ENCODE assay signal across 9 cellular contexts in the genomic region with DNA sequence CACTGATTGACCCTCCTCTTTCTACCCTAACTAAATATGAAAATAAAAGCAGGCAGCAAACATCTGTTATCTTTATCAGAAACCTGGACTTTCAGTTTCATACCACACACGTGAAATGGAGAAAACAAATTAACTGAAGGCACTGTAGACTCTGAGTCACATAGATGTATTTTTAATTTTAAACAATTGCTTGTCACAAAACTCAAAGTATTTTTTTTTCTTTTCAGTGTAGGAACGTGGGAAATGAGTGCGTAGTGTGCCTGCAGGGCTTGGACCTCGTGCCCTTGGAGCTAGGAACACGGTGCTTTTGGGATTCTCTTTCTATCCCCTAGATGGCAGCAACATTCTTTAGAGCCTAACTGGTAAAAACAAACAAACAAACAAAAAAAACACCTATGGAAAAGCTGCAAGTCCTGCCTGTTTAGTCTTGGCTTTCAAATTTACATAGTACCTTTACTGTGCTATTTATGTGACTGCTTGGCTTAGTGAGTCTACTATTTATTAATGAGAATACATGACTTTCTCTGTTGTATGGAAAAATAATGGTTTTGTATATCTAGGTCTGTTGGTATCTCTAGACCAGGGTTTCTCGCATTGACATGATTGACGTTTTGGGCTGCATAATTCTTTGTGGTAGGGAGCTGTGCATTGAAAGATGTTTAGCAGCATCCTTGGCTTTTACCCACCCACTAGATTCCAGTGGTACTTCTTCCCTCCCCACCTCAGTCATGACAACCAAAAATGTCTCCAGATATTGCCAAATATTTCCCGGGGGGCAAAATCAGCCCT. TPM values are rescaled to one million over a fixed set of nuclear protein-coding genes. Genes with fewer than 3 reads are reported as not detected.
DNase-seq lines count a peak whose midpoint lies in the region; ATAC-seq, FAIRE-seq and TF ChIP-seq lines count a peak whose summit lies in the region.
"Had no signal": no experiment of that assay in that cellular context is flagged by ENCODE, and none has a peak within 500 bp of the region (broad histone marks: within the 10 kb centered on the region; RNA-seq: fewer than 3 reads in every experiment).

No MANE protein-coding gene starts in this region.

- intact Hi-C loops in activated CD4-positive, alpha-beta T cell treated with anti-CD3 and anti-CD28 coated beads for 36 hours (cut with DNase I, micrococcal nuclease) = loop anchor here (1.0 to 5.0 kb wide), 4 partner anchors 117 to 963 kb away; a partner anchor contains a TSS

- no peak overlapping the region for H3K27ac ChIP-seq in lung (ENCODE audit: low read depth in 1 of 2, low read length in 1 of 2)

- peaks cover 2 to 10% of the 10 kb centered on the region in 2 donors for H3K4me1 ChIP-seq in lung (ENCODE audit: control insufficient read depth in 2 of 2, insufficient read depth in 2 of 2, low read length in 2 of 2)

- POLR2A ChIA-PET in activated CD4-positive, alpha-beta T cell treated with anti-CD3 and anti-CD28 coated beads for 36 hours (lab: Charles Lee) = no interaction called here

- H3K9me3 ChIP-seq in lung (ENCODE audit: control insufficient read depth in 2 of 2, insufficient read depth in 1 of 2, low read length in 1 of 2) = peaks cover 0 to 2% of the 10 kb centered on the region in 2 donors

- H3K27ac Mint-ChIP-seq in activated CD4-positive, alpha-beta T cell treated with anti-CD3 and anti-CD28 coated beads for 36 hours = no peak overlapping the region

- H3K4me3 Mint-ChIP-seq in activated CD4-positive, alpha-beta T cell treated with anti-CD3 and anti-CD28 coated beads for 36 hours = peak overlapping the region; percentile 33

- peaks cover 2% of the 10 kb centered on the region for H3K27me3 Mint-ChIP-seq in activated CD4-positive, alpha-beta T cell treated with anti-CD3 and anti-CD28 coated beads for 36 hours

- H3K36me3 Mint-ChIP-seq in activated CD4-positive, alpha-beta T cell treated with anti-CD3 and anti-CD28 coated beads for 36 hours (ENCODE audit: low read depth) = no peaks in the 10 kb centered on the region

- no peak for FAIRE-seq in RCC 7860 (lab: Jason Lieb, UNC)

- TF ChIP-seq CTCF in lung (IDR thresholded peaks at IDR 0.05; ENCODE audit: control extremely low read depth, extremely low read depth) = peak; percentile 44

- peak; percentile 67 for ATAC-seq in activated CD4-positive, alpha-beta T cell treated with anti-CD3 and anti-CD28 coated beads for 36 hours
- ATAC-seq in GM19463 (IDR thresholded peaks at IDR 0.05; ENCODE audit: unreplicated experiment) (peak; percentile 77), HG03432 (IDR thresholded peaks at IDR 0.05; ENCODE audit: unreplicated experiment) (peak; percentile 86), lung (ENCODE audit: insufficient read depth, low FRiP score) (no peak)

- no peaks in the 10 kb centered on the region for H3K36me3 ChIP-seq in lung (ENCODE audit: control insufficient read depth in 2 of 2, insufficient read depth in 2 of 2, low read length in 2 of 2)

- H3K27me3 ChIP-seq in lung (ENCODE audit: control insufficient read depth, insufficient read depth) = no peaks in the 10 kb centered on the region

- no peaks in the 10 kb centered on the region for H3K9me3 Mint-ChIP-seq in activated CD4-positive, alpha-beta T cell treated with anti-CD3 and anti-CD28 coated beads for 36 hours (ENCODE audit: low read depth)

- peaks cover 27% of the 10 kb centered on the region for H3K4me1 Mint-ChIP-seq in activated CD4-positive, alpha-beta T cell treated with anti-CD3 and anti-CD28 coated beads for 36 hours

- DNase-seq in activated CD4-positive, alpha-beta T cell treated with anti-CD3 and anti-CD28 coated beads for 36 hours = peak; percentile 28
- DNase-seq in activated CD4-positive, alpha-beta T cell treated with anti-CD3 and anti-CD28 coated beads, Interleukin-2, amount 50 U/mL, for 1 hour = no peak
- DNase-seq in RCC 7860 (ENCODE audit: low spot score) (peak; percentile 27), dermis microvascular lymphatic vessel endothelial cell (ENCODE audit: low read depth in 2 of 2) (peak; percentile 61 to 86), lung (ENCODE audit: low spot score) (no peak), 8988T (no peak)

- H3K4me3 ChIP-seq in lung = no peak overlapping the region

- CTCF ChIA-PET in activated CD4-positive, alpha-beta T cell treated with anti-CD3 and anti-CD28 coated beads for 36 hours (lab: Charles Lee) = interaction anchor here (0.7 to 2.0 kb wide), 11 partner anchors 37 to 964 kb away, joined by 3 to 6 read pairs (median 3); no protein-coding TSS in a partner anchor

- WGBS in lung, 2 donors = 30 to 31% methylated on average over 8 of the region's 8 CpGs

RNA-seq across cellular contexts. Expression of a gene that starts 16.8 kb away (rescaled TPM):
- total RNA-seq in activated CD4-positive, alpha-beta T cell treated with anti-CD3 and anti-CD28 coated beads for 36 hours = not detected
- total RNA-seq in dermis microvascular lymphatic vessel endothelial cell (not detected in 2 replicates), lung (under 1 TPM in 1 of 2 donors, not detected in 1; 0.09 TPM)
- polyA plus RNA-seq in lung = under 1 TPM; 0.04 to 0.29 TPM
- total RNA-seq: skeletal muscle tissue had no signal

Comparison
In these comparisons a context has a peak if more than half of its experiments do, and no peak if none do; other contexts are left out.
1. DNase-seq: peak in activated CD4-positive, alpha-beta T cell treated with anti-CD3 and anti-CD28 coated beads for 36 hours (single experiment), RCC 7860 (single experiment) and dermis microvascular lymphatic vessel endothelial cell (2 of 2); none in activated CD4-positive, alpha-beta T cell treated with anti-CD3 and anti-CD28 coated beads, Interleukin-2, amount 50 U/mL, for 1 hour (single experiment), lung (single experiment) and 8988T (single experiment).